ENCODE assay signal across 17 cellular contexts in the genomic region with DNA sequence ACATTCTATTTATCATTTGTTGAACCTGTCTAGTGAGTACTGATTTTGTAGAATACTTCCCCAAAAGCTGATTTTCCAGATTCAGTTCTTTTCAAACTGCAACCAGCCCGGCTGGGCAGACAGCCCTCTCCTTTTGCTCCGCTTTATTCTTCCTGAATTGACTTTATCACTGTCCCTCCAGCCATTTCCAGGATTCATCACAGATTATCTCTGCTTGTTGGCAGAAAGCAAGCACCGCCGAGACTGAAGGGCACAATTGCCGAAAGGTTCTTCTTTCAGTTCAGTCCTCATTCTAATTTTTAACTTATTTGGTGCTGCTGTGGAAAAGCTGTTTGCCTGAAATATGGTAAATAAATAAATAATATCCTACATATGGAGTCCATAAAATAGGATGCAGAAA.
DNase-seq lines count a peak whose midpoint lies in the region; ATAC-seq, FAIRE-seq and TF ChIP-seq lines count a peak whose summit lies in the region.
"Had no signal": no experiment of that assay in that cellular context is flagged by ENCODE, and none has a peak within 500 bp of the region (broad histone marks: within the 10 kb centered on the region; RNA-seq: fewer than 3 reads in every experiment).

No MANE protein-coding gene starts in this region.

- H3K27me3 Mint-ChIP-seq in Caco-2 (ENCODE audit: insufficient read depth, unreplicated experiment): no peaks in the 10 kb centered on the region
- H3K27me3 Mint-ChIP-seq: CD4-positive, alpha-beta memory T cell had no signal

- peak overlapping the region; percentile 22; the same call in 1 of the 2 replicates for H3K4me2 ChIP-seq in OCI-LY3 (ENCODE audit: low read length)
- H3K4me2 ChIP-seq in parathyroid adenoma (ENCODE audit: low read length): no peak overlapping the region

- ATAC-seq in right lobe of liver (peak; percentile 47 to 78 (median 66)), HG02938 (IDR thresholded peaks at IDR 0.05; ENCODE audit: unreplicated experiment) (no peak)
- ATAC-seq: HCT116 had no signal

- no peaks in the 10 kb centered on the region for H4K20me1 ChIP-seq in OCI-LY3 (ENCODE audit: insufficient read depth, low read length)

- no peak overlapping the region for H3K27ac ChIP-seq in OCI-LY3 (ENCODE audit: low read length)
- no peak overlapping the region for H3K27ac ChIP-seq in right lobe of liver
- peak overlapping the region; percentile 70 for H3K27ac ChIP-seq in parathyroid adenoma
- H3K27ac ChIP-seq: C4-2B had no signal

- BruUV-seq in Caco-2 (replicated peaks; lab: Mats Ljungman, UMichigan): no TSS peak

- H2AFZ ChIP-seq in OCI-LY3 (ENCODE audit: low read depth, low read length) (no peak overlapping the region), parathyroid adenoma (peak overlapping the region; percentile 74)

- H3K4me3 ChIP-seq in Caco-2 (ENCODE audit: low read depth, low read length) (no peak overlapping the region), OCI-LY3 (ENCODE audit: low read length) (no peak overlapping the region), right lobe of liver (no peak overlapping the region), parathyroid adenoma (ENCODE audit: low read depth, low read length) (no peak overlapping the region)

- H3K4me1 ChIP-seq in Caco-2 (peaks cover 30% of the 10 kb centered on the region), OCI-LY3 (ENCODE audit: low read length) (peaks cover 7% of the 10 kb centered on the region), right lobe of liver (no peaks in the 10 kb centered on the region), parathyroid adenoma (peaks cover 27% of the 10 kb centered on the region)
- H3K4me1 ChIP-seq: BE2C had no signal

- no peaks in the 10 kb centered on the region for H3K79me2 ChIP-seq in OCI-LY3 (ENCODE audit: low read length)
- H3K79me2 ChIP-seq in parathyroid adenoma: no peaks in the 10 kb centered on the region

- H3K9ac ChIP-seq in OCI-LY3 (ENCODE audit: low read length): no peak overlapping the region
- H3K9ac ChIP-seq in parathyroid adenoma: no peak overlapping the region

- peak overlapping the region; percentile 10 for H3K27ac Mint-ChIP-seq in Caco-2 (ENCODE audit: unreplicated experiment)
- H3K27ac Mint-ChIP-seq: CD4-positive, alpha-beta memory T cell had no signal

- DNase-seq in Caco-2 (no peak), right lobe of liver (peak in 1 of 3 donors; percentile 30), GM12891 (ENCODE audit: insufficient read length, low spot score) (no peak), medulla oblongata (ENCODE audit: extremely low spot score) (no peak)
- DNase-seq: BE2C; CD4-positive, alpha-beta memory T cell; DMS153; DND-41; GF-D8; IMR-90 had no signal

- POLR2A ChIA-PET in Caco-2 (lab: Charles Lee): no interaction called here

- no peak overlapping the region for H3K4me3 Mint-ChIP-seq in Caco-2 (ENCODE audit: unreplicated experiment)
- H3K4me3 Mint-ChIP-seq: CD4-positive, alpha-beta memory T cell had no signal

- H3K4me1 Mint-ChIP-seq in Caco-2 (ENCODE audit: low read depth, unreplicated experiment): peaks cover 17% of the 10 kb centered on the region
- H3K4me1 Mint-ChIP-seq: CD4-positive, alpha-beta memory T cell had no signal

- 19% methylated on average over 5 of the region's 5 CpGs for WGBS in right lobe of liver (ENCODE audit: insufficient coverage, low coverage, low lambda C conversion rate, missing lambda C conversion rate)

- FAIRE-seq in GM12891 (lab: Jason Lieb, UNC): no peak
- FAIRE-seq: A204.1, D721Med had no signal

- no peaks in the 10 kb centered on the region for H3K9me3 Mint-ChIP-seq in Caco-2 (ENCODE audit: unreplicated experiment)

- TF ChIP-seq CTCF in Caco-2 (IDR thresholded peaks at IDR 0.05; ENCODE audit: insufficient read depth in 1 of 2, low read depth in 1 of 2, low read length in 1 of 2, severe bottlenecking in 1 of 2, unreplicated experiment in 1 of 2) (no peak), OCI-LY3 (IDR thresholded peaks at IDR 0.05; ENCODE audit: low read depth, low read length) (no peak), right lobe of liver (IDR thresholded peaks at IDR 0.05) (no peak), parathyroid adenoma (IDR thresholded peaks at IDR 0.05) (no peak)

- H3K27me3 ChIP-seq in Caco-2 (replicated peaks; ENCODE audit: control insufficient read depth, insufficient read depth, low read length) (no peaks in the 10 kb centered on the region), OCI-LY3 (ENCODE audit: low read depth, low read length) (no peaks in the 10 kb centered on the region), right lobe of liver (no peaks in the 10 kb centered on the region), parathyroid adenoma (ENCODE audit: control insufficient read depth, insufficient read depth, low read length) (no peaks in the 10 kb centered on the region)
- H3K27me3 ChIP-seq: BE2C had no signal

- TF ChIP-seq POLR2A in right lobe of liver (IDR thresholded peaks at IDR 0.05): no peak
- TF ChIP-seq POLR2A in GM12891 (IDR thresholded peaks at IDR 0.05; ENCODE audit: low read depth, low read length): no peak

- H3K9me3 ChIP-seq in Caco-2: no peaks in the 10 kb centered on the region; the same call in 1 of the 2 replicates
- H3K9me3 ChIP-seq in OCI-LY3 (ENCODE audit: insufficient read depth, low read length): no peaks in the 10 kb centered on the region
- H3K9me3 ChIP-seq in right lobe of liver: no peaks in the 10 kb centered on the region
- no peaks in the 10 kb centered on the region for H3K9me3 ChIP-seq in parathyroid adenoma (ENCODE audit: control insufficient read depth, low read length)
- H3K9me3 ChIP-seq: BE2C had no signal

- CTCF ChIA-PET in Caco-2 (lab: Charles Lee): no interaction called here

- intact Hi-C loops in Caco-2 (cut with micrococcal nuclease; ENCODE audit: unreplicated experiment) (no loop called here), right lobe of liver (cut with DNase I) (no loop called here)

- H3K36me3 ChIP-seq in Caco-2 (ENCODE audit: control insufficient read depth, insufficient read depth, low read length) (no peaks in the 10 kb centered on the region), OCI-LY3 (replicated peaks; ENCODE audit: low read depth, low read length) (no peaks in the 10 kb centered on the region), right lobe of liver (no peaks in the 10 kb centered on the region), parathyroid adenoma (ENCODE audit: control insufficient read depth, insufficient read depth, low read length) (no peaks in the 10 kb centered on the region)
- H3K36me3 ChIP-seq: BE2C had no signal

- H3K36me3 Mint-ChIP-seq in Caco-2 (ENCODE audit: insufficient read depth, unreplicated experiment): no peaks in the 10 kb centered on the region
- H3K36me3 Mint-ChIP-seq: CD4-positive, alpha-beta memory T cell had no signal

TF ChIP-seq in GM12891, 5 proteins besides CTCF, POLR2A, EP300 and RAD21:
- TF ChIP-seq POLR2AphosphoS5 (IDR thresholded peaks at IDR 0.05; ENCODE audit: low read depth, low read length) (no peak), POU2F2 (IDR thresholded peaks at IDR 0.05; ENCODE audit: low read depth, low read length) (no peak), SPI1 (IDR thresholded peaks at IDR 0.05; ENCODE audit: low read depth, low read length) (no peak)
TF ChIP-seq in GM12891: peak in this region for 0.
